ENCODE assay signal across 10 cellular contexts in genomic region chr1:53715478-53715877, GRCh38. TPM values are rescaled to one million over a fixed set of nuclear protein-coding genes. Genes with fewer than 3 reads are reported as not detected.
A peak's percentile ranks its signal among the peaks of the same experiment; 100 is the strongest.
DNase-seq lines count a peak whose midpoint lies in the region; ATAC-seq, FAIRE-seq and TF ChIP-seq lines count a peak whose summit lies in the region.
"Had no signal": no experiment of that assay in that cellular context is flagged by ENCODE, and none has a peak within 500 bp of the region (broad histone marks: within the 10 kb centered on the region; RNA-seq: fewer than 3 reads in every experiment).

No MANE protein-coding gene starts in this region.

- peaks cover 0 to 44% (median 26%) of the 10 kb centered on the region in 7 donors for H3K27me3 ChIP-seq in heart right ventricle
- H3K27me3 ChIP-seq: pancreas had no signal

- ATAC-seq in heart right ventricle (peak in 2 of 8 donors; percentile 29 to 41), Right ventricle myocardium inferior (no peak)

- H3K27ac ChIP-seq in heart right ventricle = no peak overlapping the region
- H3K27ac ChIP-seq: pancreas had no signal

- no peaks in the 10 kb centered on the region for H3K9me3 ChIP-seq in heart right ventricle
- H3K9me3 ChIP-seq: pancreas had no signal

- 33 to 41% methylated on average over 11 of the region's 11 CpGs for WGBS in heart right ventricle, 2 donors

- DNase-seq in heart right ventricle (no peak), Right ventricle myocardium inferior (ENCODE audit: missing footprints) (no peak), NCI-H146 treated with DMSO at 0.1 percent for 48 hours (lab: John Stamatoyannopoulos, UW; ENCODE audit: unreplicated experiment) (peak; percentile 2), ecto neural progenitor cell (ENCODE audit: low spot score) (peak; percentile 80), hippocampal formation (lab: John Stamatoyannopoulos, UW) (no peak), Ammon's horn (ENCODE audit: low spot score) (no peak), frontal cortex (ENCODE audit: low spot score in 2 of 2) (no peak)
- DNase-seq in stimulated activated CD8-positive, alpha-beta memory T cell treated with anti-CD3 and anti-CD28 coated beads, Interleukin-4, amount 100 ng/mL, for 48 hours = peak; percentile 44
- DNase-seq: pancreas had no signal

- no peaks in the 10 kb centered on the region for H3K36me3 ChIP-seq in heart right ventricle
- H3K36me3 ChIP-seq: pancreas had no signal

- FAIRE-seq in frontal cortex (lab: Jason Lieb, UNC) = no peak
- FAIRE-seq: pancreas had no signal

- intact Hi-C loops in heart right ventricle (cut with DNase I) = no loop called here
- intact Hi-C loops in Right ventricle myocardium inferior (cut with DNase I) = no loop called here

- TF ChIP-seq CTCF in heart right ventricle (IDR thresholded peaks at IDR 0.05) = peak in 7 of 9 donors; percentile 9 to 49 (median 41)

- H3K4me3 ChIP-seq in heart right ventricle = no peak overlapping the region
- H3K4me3 ChIP-seq: pancreas had no signal

- H3K4me1 ChIP-seq in heart right ventricle = no peaks in the 10 kb centered on the region
- H3K4me1 ChIP-seq: pancreas had no signal

RNA-seq across cellular contexts. Expression of gene GLIS1, which starts 23.5 kb away (rescaled TPM):
- total RNA-seq in heart right ventricle (under 1 TPM in 4 of 10 donors, not detected in 6; 0.09 to 0.10 (median 0.09) TPM), Right ventricle myocardium inferior (not detected), frontal cortex (not detected)
- polyA plus RNA-seq in heart right ventricle = under 1 TPM in 1 of 2 donors, not detected in 1; 0.06 TPM
- total RNA-seq: T-helper 1 cell treated with Interleukin-12 subunit alpha and Interleukin-12 subunit beta and Interleukin-4 antibody, amounts not matched to agents 30 ng/mL and 1 ng/mL, for 36 hours had no signal

Comparison
In these comparisons a context has a peak if more than half of its experiments do, and no peak if none do; other contexts are left out.
1. DNase-seq: peak in NCI-H146 treated with DMSO at 0.1 percent for 48 hours (single experiment), ecto neural progenitor cell (single experiment) and stimulated activated CD8-positive, alpha-beta memory T cell treated with anti-CD3 and anti-CD28 coated beads, Interleukin-4, amount 100 ng/mL, for 48 hours (single experiment); none in heart right ventricle (0 of 2), Right ventricle myocardium inferior (single experiment), hippocampal formation (0 of 2), Ammon's horn (single experiment) and frontal cortex (0 of 2).